In the genomic region with DNA sequence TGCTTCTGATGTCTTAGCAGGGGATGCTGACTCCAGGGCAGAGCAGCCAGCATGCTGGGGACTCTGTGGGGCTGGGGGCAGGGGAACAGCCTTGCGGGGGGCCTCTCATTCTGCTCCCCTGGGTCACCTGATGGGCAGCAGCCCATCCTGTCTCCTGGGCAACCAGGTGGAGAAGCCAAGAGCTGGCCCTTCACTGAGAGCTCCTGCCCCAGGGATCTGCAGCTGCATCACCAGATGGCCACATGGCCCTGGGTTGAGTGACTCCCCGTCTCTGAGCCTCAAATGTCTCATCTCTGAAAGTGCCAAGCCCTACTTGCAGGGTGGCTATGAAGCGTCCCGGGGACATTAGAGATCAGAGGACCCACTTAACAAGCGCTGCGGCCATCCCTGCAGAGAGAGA, we compare ENCODE assay signal across 1 cellular context.
TF ChIP-seq lines count a peak whose summit lies in the region.

No MANE protein-coding gene starts in this region.

TF ChIP-seq in IMR-90, 13 proteins besides CTCF, POLR2A, EP300 and RAD21:
- TF ChIP-seq RCOR1 (IDR thresholded peaks at IDR 0.05; ENCODE audit: insufficient replicate concordance, low read length) (no peak), CHD1 (IDR thresholded peaks at IDR 0.05; ENCODE audit: low read depth, low read length) (no peak), ELK1 (IDR thresholded peaks at IDR 0.05; ENCODE audit: borderline replicate concordance, low read depth, low read length) (no peak), RFX5 (IDR thresholded peaks at IDR 0.05; ENCODE audit: low read depth, low read length) (no peak), MAZ (IDR thresholded peaks at IDR 0.05; ENCODE audit: borderline replicate concordance, low read depth, low read length) (no peak), SMC3 (IDR thresholded peaks at IDR 0.05; ENCODE audit: low read depth, low read length) (no peak), FOS (IDR thresholded peaks at IDR 0.05; ENCODE audit: low read depth, low read length) (no peak)
